Comparison of ENCODE assay signal across 8 cellular contexts in genomic region chr1:246506785-246507639, GRCh38. TPM values are rescaled to one million over a fixed set of nuclear protein-coding genes. Genes with fewer than 3 reads are reported as not detected.
DNase-seq lines count a peak whose midpoint lies in the region; ATAC-seq lines count a peak whose summit lies in the region.

Gene SMYD3, minus strand, starts transcription at chr1:246507279.

- peaks cover 20 to 39% (median 29%) of the 10 kb centered on the region in 4 donors for H3K4me1 Mint-ChIP-seq in CD4-positive, alpha-beta memory T cell
- peaks cover 31% of the 10 kb centered on the region for H3K4me1 Mint-ChIP-seq in activated CD8-positive, alpha-beta T cell treated with anti-CD3 and anti-CD28 coated beads, Interleukin-2, amount 10 ng/mL, durations not matched to agents 7 days and 5 days (ENCODE audit: low read depth)
- peaks cover 22 to 24% of the 10 kb centered on the region in 2 donors for H3K4me1 Mint-ChIP-seq in effector memory CD8-positive, alpha-beta T cell (ENCODE audit: low read depth in 2 of 2)

- POLR2A ChIA-PET in CD4-positive, alpha-beta memory T cell (lab: Charles Lee; ENCODE audit: partially characterized antibody) = interaction anchor here (1.0 to 2.3 kb wide), 4 partner anchors 10 to 218 kb away, joined by 3 to 16 read pairs (median 4); partner anchors contain the start of genes CNST and TFB2M
- POLR2A ChIA-PET in activated CD8-positive, alpha-beta T cell treated with anti-CD3 and anti-CD28 coated beads, Interleukin-2, amount 10 ng/mL, durations not matched to agents 7 days and 5 days (lab: Charles Lee) = interaction anchor here (0.6 to 1.1 kb wide), 3 partner anchors 9 to 59 kb away, joined by 3 to 4 read pairs (median 3); partner anchors contain the start of genes CNST and TFB2M

- peak within 1 kb of the TSS; percentile 48 for H3K27ac ChIP-seq in CD4-positive, alpha-beta memory T cell (ENCODE audit: low read depth, low read length)

- CTCF ChIA-PET in CD4-positive, alpha-beta memory T cell (lab: Charles Lee; ENCODE audit: partially characterized antibody) = interaction anchor here (0.6 to 4.0 kb wide), 5 partner anchors 9 to 193 kb away, joined by 3 to 20 read pairs (median 5); no protein-coding TSS in a partner anchor
- CTCF ChIA-PET in activated CD8-positive, alpha-beta T cell treated with anti-CD3 and anti-CD28 coated beads, Interleukin-2, amount 10 ng/mL, durations not matched to agents 7 days and 5 days (lab: Charles Lee) = interaction anchor here (1.0 to 2.8 kb wide), 6 partner anchors 9 to 60 kb away, joined by 3 to 16 read pairs (median 4); no protein-coding TSS in a partner anchor

- ATAC-seq in GM19397 (IDR thresholded peaks at IDR 0.05; ENCODE audit: unreplicated experiment) (peak; percentile 95), HG03565 (IDR thresholded peaks at IDR 0.05; ENCODE audit: unreplicated experiment) (peak; percentile 85)
- ATAC-seq in activated CD8-positive, alpha-beta T cell treated with anti-CD3 and anti-CD28 coated beads, Interleukin-2, amount 10 ng/mL, durations not matched to agents 7 days and 5 days = peak; percentile 95
- peak; percentile 83 for ATAC-seq in effector memory CD8-positive, alpha-beta T cell (replicated peaks)

- H3K27me3 Mint-ChIP-seq in CD4-positive, alpha-beta memory T cell = no peaks in the 10 kb centered on the region
- no peaks in the 10 kb centered on the region for H3K27me3 Mint-ChIP-seq in activated CD8-positive, alpha-beta T cell treated with anti-CD3 and anti-CD28 coated beads, Interleukin-2, amount 10 ng/mL, durations not matched to agents 7 days and 5 days (ENCODE audit: low read depth)
- no peaks in the 10 kb centered on the region for H3K27me3 Mint-ChIP-seq in effector memory CD8-positive, alpha-beta T cell

- peak within 1 kb of the TSS; percentile 86 to 98 (median 95) for H3K4me3 Mint-ChIP-seq in CD4-positive, alpha-beta memory T cell
- H3K4me3 Mint-ChIP-seq in activated CD8-positive, alpha-beta T cell treated with anti-CD3 and anti-CD28 coated beads, Interleukin-2, amount 10 ng/mL, durations not matched to agents 7 days and 5 days = peak within 1 kb of the TSS; percentile 86
- H3K4me3 Mint-ChIP-seq in effector memory CD8-positive, alpha-beta T cell = peak within 1 kb of the TSS; percentile 85 to 87

- H3K36me3 Mint-ChIP-seq in CD4-positive, alpha-beta memory T cell = peaks cover 0 to 6% of the 10 kb centered on the region in 2 donors
- H3K36me3 Mint-ChIP-seq in activated CD8-positive, alpha-beta T cell treated with anti-CD3 and anti-CD28 coated beads, Interleukin-2, amount 10 ng/mL, durations not matched to agents 7 days and 5 days (ENCODE audit: low read depth) = peaks cover 10% of the 10 kb centered on the region
- H3K36me3 Mint-ChIP-seq in effector memory CD8-positive, alpha-beta T cell (ENCODE audit: insufficient read depth) = peaks cover 9% of the 10 kb centered on the region

- H3K27me3 ChIP-seq in CD4-positive, alpha-beta memory T cell (ENCODE audit: insufficient read depth, low read length) = no peaks in the 10 kb centered on the region

- peak within 1 kb of the TSS; percentile 70 to 74 for H3K4me3 ChIP-seq in CD4-positive, alpha-beta memory T cell (ENCODE audit: low read length in 2 of 2)

- peaks cover 14% of the 10 kb centered on the region for H3K4me1 ChIP-seq in CD4-positive, alpha-beta memory T cell (ENCODE audit: insufficient read depth, low read length)

- H3K9me3 ChIP-seq in CD4-positive, alpha-beta memory T cell (ENCODE audit: control insufficient read depth in 1 of 2, low read length in 2 of 2) = no peaks in the 10 kb centered on the region

- intact Hi-C loops in CD4-positive, alpha-beta memory T cell (cut with micrococcal nuclease) = loop anchor here (1.0 to 2.0 kb wide), 3 partner anchors 10 to 1674 kb away; partner anchors contain the start of genes CNST and TFB2M

- peaks cover 0 to 1% (median 0%) of the 10 kb centered on the region in 8 donors for H3K9me3 Mint-ChIP-seq in CD4-positive, alpha-beta memory T cell
- H3K9me3 Mint-ChIP-seq in activated CD8-positive, alpha-beta T cell treated with anti-CD3 and anti-CD28 coated beads, Interleukin-2, amount 10 ng/mL, durations not matched to agents 7 days and 5 days (ENCODE audit: insufficient read depth) = no peaks in the 10 kb centered on the region
- H3K9me3 Mint-ChIP-seq in effector memory CD8-positive, alpha-beta T cell = no peaks in the 10 kb centered on the region

- DNase-seq in CD4-positive, alpha-beta memory T cell = peak; percentile 74 to 82 (median 77)
- DNase-seq in NCI-H774 (lab: John Stamatoyannopoulos, UW) (peak; percentile 88), mesenteric fat pad (ENCODE audit: low spot score) (no peak)
- peak; percentile 77 for DNase-seq in activated CD8-positive, alpha-beta T cell treated with anti-CD3 and anti-CD28 coated beads, Interleukin-2, amount 10 ng/mL, durations not matched to agents 7 days and 5 days
- DNase-seq in effector memory CD8-positive, alpha-beta T cell = peak; percentile 65 to 72 (median 71)
- peak; percentile 41 for DNase-seq in stimulated activated CD8-positive, alpha-beta memory T cell treated with anti-CD3 and anti-CD28 coated beads, Interleukin-15, amount 100 ng/mL, for 24 hours (ENCODE audit: low read depth)

- H3K36me3 ChIP-seq in CD4-positive, alpha-beta memory T cell (ENCODE audit: insufficient read depth, low read length) = no peaks in the 10 kb centered on the region

- peak within 1 kb of the TSS; percentile 69 to 96 (median 93) for H3K27ac Mint-ChIP-seq in CD4-positive, alpha-beta memory T cell
- H3K27ac Mint-ChIP-seq in activated CD8-positive, alpha-beta T cell treated with anti-CD3 and anti-CD28 coated beads, Interleukin-2, amount 10 ng/mL, durations not matched to agents 7 days and 5 days = peak within 1 kb of the TSS; percentile 89
- H3K27ac Mint-ChIP-seq in effector memory CD8-positive, alpha-beta T cell = peak within 1 kb of the TSS; percentile 89 to 92

RNA-seq across cellular contexts. Expression of gene SMYD3, which starts in this region (rescaled TPM):
- 10 to 100 TPM; 19.5 to 19.7 TPM for total RNA-seq in CD4-positive, alpha-beta memory T cell
- polyA plus RNA-seq in CD4-positive, alpha-beta memory T cell = 10 to 100 TPM; 26.0 to 28.9 TPM
- total RNA-seq in activated CD8-positive, alpha-beta T cell treated with anti-CD3 and anti-CD28 coated beads, Interleukin-2, amount 10 ng/mL, durations not matched to agents 7 days and 5 days = 10 to 100 TPM; 22.7 to 23.2 TPM
- 12.4 TPM for total RNA-seq in mesenteric fat pad
